In the genomic region with DNA sequence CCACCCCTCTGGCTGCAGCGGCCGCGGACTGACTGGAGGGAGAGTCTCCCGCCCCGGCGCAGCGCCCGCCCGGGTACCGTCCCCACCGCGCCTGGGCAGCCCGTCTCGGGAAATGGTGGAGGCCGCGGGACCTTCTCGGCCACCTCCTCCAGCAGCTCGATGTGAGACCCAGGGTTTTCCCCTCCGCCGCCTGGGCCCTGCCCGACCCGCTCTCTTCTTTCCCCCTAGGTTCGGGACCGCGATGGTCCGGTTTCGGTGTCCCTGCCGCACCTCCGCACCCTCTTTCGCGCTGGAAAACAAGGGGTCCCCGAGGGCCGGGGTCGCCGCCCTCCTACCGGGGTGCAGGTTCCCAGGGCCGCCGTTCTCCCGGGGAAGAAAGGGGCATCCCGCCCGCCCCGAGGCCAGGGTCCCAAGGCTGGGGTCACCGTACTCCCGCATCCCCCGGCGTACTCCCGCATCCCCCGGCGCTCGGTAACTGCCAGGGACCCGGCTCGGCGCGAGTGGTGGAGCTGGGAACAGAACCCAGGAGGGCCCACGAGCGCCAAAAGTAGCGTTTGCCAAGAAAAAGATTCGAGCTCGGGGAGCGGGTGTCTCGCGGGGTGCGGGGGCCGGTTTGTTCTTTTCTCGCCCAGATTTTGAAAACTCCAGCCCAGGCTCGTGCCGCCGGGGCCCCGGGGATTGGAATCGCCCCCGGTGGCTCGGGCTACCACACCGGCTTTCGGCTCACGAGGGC, we compare ENCODE assay signal across 8 cellular contexts. TPM values are rescaled to one million over a fixed set of nuclear protein-coding genes. Genes with fewer than 3 reads are reported as not detected.
DNase-seq lines count a peak whose midpoint lies in the region; ATAC-seq and TF ChIP-seq lines count a peak whose summit lies in the region.

No MANE protein-coding gene starts in this region.

- H3K4me3 Mint-ChIP-seq in T-helper 17 cell (peak overlapping the region; percentile 84), nephron (peak overlapping the region; percentile 82 to 87 (median 86))

- H3K4me3 ChIP-seq in esophagus (ENCODE audit: low read depth in 1 of 2, low read length in 2 of 2) = peak overlapping the region; percentile 78 to 88

- peak; percentile 22 for ATAC-seq in T-helper 17 cell
- ATAC-seq in GM18858 (IDR thresholded peaks at IDR 0.05; ENCODE audit: unreplicated experiment) = no peak

- H3K27me3 Mint-ChIP-seq in T-helper 17 cell = peaks cover 50% of the 10 kb centered on the region
- H3K27me3 Mint-ChIP-seq in nephron (ENCODE audit: low read depth) = no peaks in the 10 kb centered on the region

- peaks cover 0 to 5% of the 10 kb centered on the region in 2 donors for H3K36me3 ChIP-seq in esophagus (ENCODE audit: control insufficient read depth in 2 of 2, insufficient read depth in 2 of 2, low read length in 1 of 2)

- peaks cover 4 to 15% of the 10 kb centered on the region in 2 donors for H3K4me1 ChIP-seq in esophagus (ENCODE audit: control insufficient read depth in 2 of 2, insufficient read depth in 2 of 2, low read length in 1 of 2)

- no peak for TF ChIP-seq CTCF in GM10266 (IDR thresholded peaks at IDR 0.05; ENCODE audit: control insufficient read depth, insufficient read depth, low read depth, missing control alignments)
- no peak for TF ChIP-seq CTCF in nephron (IDR thresholded peaks at IDR 0.05; ENCODE audit: unreplicated experiment in 3 of 3)

- H3K9me3 ChIP-seq in T-helper 17 cell (ENCODE audit: control insufficient read depth, low read length, poor library complexity, severe bottlenecking) = no peaks in the 10 kb centered on the region
- no peaks in the 10 kb centered on the region for H3K9me3 ChIP-seq in esophagus (ENCODE audit: control insufficient read depth in 2 of 2, insufficient read depth in 1 of 2, low read depth in 1 of 2, low read length in 1 of 2)

- peak; percentile 58 for DNase-seq in GM10266 (ENCODE audit: extremely low spot score)
- peak in 1 of 3 donors; percentile 33 for DNase-seq in T-helper 17 cell
- no peak for DNase-seq in NCI-H1417 treated with DMSO at 0.1 percent for 48 hours (lab: John Stamatoyannopoulos, UW)
- no peak for DNase-seq in HEK293T (ENCODE audit: extremely low spot score)
- DNase-seq in stimulated activated CD4-positive, alpha-beta T cell treated with anti-CD3 and anti-CD28 coated beads, Interleukin-1b, Interleukin-23, amount 100 ng/mL, for 48 hours = no peak

- H3K36me3 Mint-ChIP-seq in T-helper 17 cell (ENCODE audit: low read depth) = peaks cover 2% of the 10 kb centered on the region
- H3K36me3 Mint-ChIP-seq in nephron (ENCODE audit: low read depth) = peaks cover 26% of the 10 kb centered on the region

- H3K27ac Mint-ChIP-seq in T-helper 17 cell = peak overlapping the region; percentile 9
- peak overlapping the region; percentile 44 to 99 (median 76) for H3K27ac Mint-ChIP-seq in nephron

- no peaks in the 10 kb centered on the region for H3K27me3 ChIP-seq in esophagus (ENCODE audit: control insufficient read depth in 1 of 2, insufficient read depth in 2 of 2, low read length in 2 of 2)

- CTCF ChIA-PET in HEK293T (lab: Yijun Ruan, JAX) = no interaction called here

- no peaks in the 10 kb centered on the region for H3K9me3 Mint-ChIP-seq in nephron

- H3K4me1 Mint-ChIP-seq in T-helper 17 cell (peaks cover 26% of the 10 kb centered on the region), nephron (peaks cover 20% of the 10 kb centered on the region)

- H3K27ac ChIP-seq in esophagus (ENCODE audit: low read depth in 2 of 2, low read length in 1 of 2) = peak overlapping the region; percentile 98 to 99

- POLR2A ChIA-PET in HEK293T (lab: Yijun Ruan, JAX) = no interaction called here

- WGBS in esophagus, 2 donors = 0 to 1% methylated on average over 70 to 75 of the region's 75 CpGs

TF ChIP-seq in HEK293T, 16 proteins besides CTCF, POLR2A, EP300 and RAD21:
- TF ChIP-seq SUZ12 (IDR thresholded peaks at IDR 0.05) (no peak), ELF4 (IDR thresholded peaks at IDR 0.05) (no peak), L3MBTL2 (conservative IDR thresholded peaks at IDR 0.05) (no peak), FOXA1 (IDR thresholded peaks at IDR 0.05) (no peak), TARDBP (IDR thresholded peaks at IDR 0.05) (no peak), NFRKB (IDR thresholded peaks at IDR 0.05) (no peak), BHLHE40 (IDR thresholded peaks at IDR 0.05; ENCODE audit: borderline replicate concordance) (no peak)
- TF ChIP-seq, protein P1, sequence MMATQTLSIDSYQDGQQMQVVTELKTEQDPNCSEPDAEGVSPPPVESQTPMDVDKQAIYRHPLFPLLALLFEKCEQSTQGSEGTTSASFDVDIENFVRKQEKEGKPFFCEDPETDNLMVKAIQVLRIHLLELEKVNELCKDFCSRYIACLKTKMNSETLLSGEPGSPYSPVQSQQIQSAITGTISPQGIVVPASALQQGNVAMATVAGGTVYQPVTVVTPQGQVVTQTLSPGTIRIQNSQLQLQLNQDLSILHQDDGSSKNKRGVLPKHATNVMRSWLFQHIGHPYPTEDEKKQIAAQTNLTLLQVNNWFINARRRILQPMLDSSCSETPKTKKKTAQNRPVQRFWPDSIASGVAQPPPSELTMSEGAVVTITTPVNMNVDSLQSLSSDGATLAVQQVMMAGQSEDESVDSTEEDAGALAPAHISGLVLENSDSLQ (IDR thresholded peaks at IDR 0.05) = no peak

RNA-seq across cellular contexts. Expression of a gene that starts 3.4 kb away (rescaled TPM):
- total RNA-seq in T-helper 17 cell = 10 to 100 TPM; 54.5 to 67.6 TPM
- polyA plus RNA-seq in esophagus = 10 to 100 TPM; 18.0 to 34.0 TPM
